24 cellular contexts compared by ENCODE assay signal in the genomic region with DNA sequence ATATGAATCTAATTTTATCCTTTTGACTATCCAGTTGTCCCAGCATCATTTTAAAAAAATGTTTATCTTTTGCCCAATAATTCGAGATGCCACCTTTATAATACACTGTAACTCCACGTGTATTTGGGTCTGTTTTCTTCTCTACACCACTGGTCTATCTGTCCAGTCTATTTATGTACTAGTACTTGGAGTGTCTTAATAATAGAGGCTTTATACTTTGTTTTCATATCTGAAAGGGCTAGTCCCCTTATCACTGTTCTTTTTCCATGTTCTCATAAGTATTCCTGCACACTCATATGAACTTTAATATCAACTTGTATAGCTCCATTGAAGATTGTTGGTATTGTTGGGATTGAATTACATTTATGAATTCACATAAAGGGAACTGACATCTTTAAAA.
A peak's percentile ranks its signal among the peaks of the same experiment; 100 is the strongest.
DNase-seq lines count a peak whose midpoint lies in the region; ATAC-seq and TF ChIP-seq lines count a peak whose summit lies in the region.
"Had no signal": no experiment of that assay in that cellular context is flagged by ENCODE, and none has a peak within 500 bp of the region (broad histone marks: within the 10 kb centered on the region; RNA-seq: fewer than 3 reads in every experiment).

No MANE protein-coding gene starts in this region.

- H3K9me3 ChIP-seq in heart left ventricle, result peaks cover 0 to 5% (median 0%) of the 10 kb centered on the region in 12 donors
- H3K9me3 ChIP-seq in left ventricle myocardium inferior (replicated peaks), result peaks cover 8% of the 10 kb centered on the region
- no peaks in the 10 kb centered on the region for H3K9me3 ChIP-seq in uterus
- H3K9me3 ChIP-seq: A549; BLaER1 treated with 17β-estradiol and CSF1 and Interleukin-3, amounts not matched to agents 10 nM and 100 nM had no signal

- DNase-seq in Right ventricle myocardium inferior (ENCODE audit: missing footprints), result no peak
- no peak for DNase-seq in cardiac septum (ENCODE audit: low spot score)
- no peak for DNase-seq in heart left ventricle
- no peak for DNase-seq in left ventricle myocardium inferior
- peak; percentile 12 for DNase-seq in COLO829 (ENCODE audit: low spot score)
- DNase-seq in left ventricle myocardium superior, result no peak
- no peak for DNase-seq in anterior cingulate cortex (lab: John Stamatoyannopoulos, UW)
- DNase-seq in uterus, result no peak
- DNase-seq: AML-193; CD4-positive, alpha-beta T cell; CD8-positive, alpha-beta T cell; COR-L47; DMS 273 treated with DMSO at 0.1 percent for 48 hours; DMS153; DMS53; DMS79; DND-41; EL; GDM1 had no signal

- H3K27me3 ChIP-seq in heart left ventricle, result no peaks in the 10 kb centered on the region
- H3K27me3 ChIP-seq in left ventricle myocardium inferior (ENCODE audit: low read depth), result no peaks in the 10 kb centered on the region
- H3K27me3 ChIP-seq in uterus, result no peaks in the 10 kb centered on the region
- H3K27me3 ChIP-seq: BLaER1 treated with 17β-estradiol and CSF1 and Interleukin-3, amounts not matched to agents 10 nM and 100 nM had no signal

- H3K27ac ChIP-seq in heart left ventricle (no peak overlapping the region), left ventricle myocardium inferior (replicated peaks) (no peak overlapping the region), uterus (no peak overlapping the region)
- H3K27ac ChIP-seq: 22Rv1; A549; BLaER1 treated with 17β-estradiol and CSF1 and Interleukin-3, amounts not matched to agents 10 nM and 100 nM; C4-2B had no signal

- TF ChIP-seq CTCF in heart left ventricle (IDR thresholded peaks at IDR 0.05) (no peak), left ventricle myocardium inferior (IDR thresholded peaks at IDR 0.05; ENCODE audit: borderline replicate concordance) (no peak), uterus (IDR thresholded peaks at IDR 0.05) (no peak)

- no peak overlapping the region for H3K4me3 ChIP-seq in heart left ventricle
- H3K4me3 ChIP-seq in left ventricle myocardium inferior, result no peak overlapping the region
- no peak overlapping the region for H3K4me3 ChIP-seq in uterus
- H3K4me3 ChIP-seq: A549; BLaER1 treated with 17β-estradiol and CSF1 and Interleukin-3, amounts not matched to agents 10 nM and 100 nM; GM12878 had no signal

- 29 to 38% (median 30%) methylated on average over 2 of the region's 2 CpGs for WGBS in heart left ventricle, 4 donors

- H3K4me1 ChIP-seq in heart left ventricle (peaks cover 0 to 10% (median 0%) of the 10 kb centered on the region in 12 donors), left ventricle myocardium inferior (no peaks in the 10 kb centered on the region), uterus (no peaks in the 10 kb centered on the region)
- H3K4me1 ChIP-seq: A549 had no signal

- ATAC-seq in Right ventricle myocardium inferior (peak; percentile 56), heart left ventricle (peak; percentile 71 to 96 (median 94)), left ventricle myocardium superior (peak; percentile 95)
- ATAC-seq: A549; CD8-positive, alpha-beta T cell; GM12878 had no signal

- no peaks in the 10 kb centered on the region for H3K36me3 ChIP-seq in heart left ventricle
- H3K36me3 ChIP-seq in left ventricle myocardium inferior, result no peaks in the 10 kb centered on the region
- H3K36me3 ChIP-seq in uterus, result no peaks in the 10 kb centered on the region
- H3K36me3 ChIP-seq: BLaER1 treated with 17β-estradiol and CSF1 and Interleukin-3, amounts not matched to agents 10 nM and 100 nM had no signal

- TF ChIP-seq POLR2A in heart left ventricle (IDR thresholded peaks at IDR 0.05), result no peak
- no peak for TF ChIP-seq POLR2A in uterus (IDR thresholded peaks at IDR 0.05)

- intact Hi-C loops in Right ventricle myocardium inferior (cut with DNase I) (no loop called here), cardiac septum (cut with DNase I) (no loop called here), heart left ventricle (cut with DNase I) (no loop called here), left ventricle myocardium inferior (cut with micrococcal nuclease) (no loop called here), left ventricle myocardium superior (cut with micrococcal nuclease) (no loop called here), uterus (cut with DNase I; ENCODE audit: low total_unique reads) (no loop called here)
